17 cellular contexts compared by ENCODE assay signal in the genomic region with DNA sequence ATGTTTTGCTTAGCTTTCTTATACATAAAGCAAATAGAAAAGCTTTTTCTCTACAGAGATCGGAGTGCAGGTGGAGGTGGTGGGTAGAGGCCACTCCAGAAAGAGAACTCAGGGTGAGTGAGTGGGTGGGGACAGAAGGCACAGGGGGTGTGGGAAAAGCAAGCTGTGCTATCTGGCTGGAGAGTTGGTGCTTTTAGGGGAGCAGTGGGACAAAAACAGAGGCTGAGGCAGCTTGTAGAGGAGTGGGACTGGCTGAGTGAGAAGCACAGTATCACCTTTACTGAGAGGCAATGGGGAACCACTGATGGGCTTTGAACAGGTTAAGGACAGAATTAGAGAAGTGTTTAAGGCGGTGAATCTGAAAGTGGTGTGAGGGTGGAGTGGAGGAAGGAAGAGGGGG.
A peak's percentile ranks its signal among the peaks of the same experiment; 100 is the strongest.
DNase-seq lines count a peak whose midpoint lies in the region; ATAC-seq and TF ChIP-seq lines count a peak whose summit lies in the region.
"Had no signal": no experiment of that assay in that cellular context is flagged by ENCODE, and none has a peak within 500 bp of the region (broad histone marks: within the 10 kb centered on the region; RNA-seq: fewer than 3 reads in every experiment).

No MANE protein-coding gene starts in this region.

- peaks cover 0 to 15% (median 0%) of the 10 kb centered on the region in 11 experiments; a peak in 5 of 22 replicates for H3K27me3 ChIP-seq in BLaER1 treated with 17β-estradiol and CSF1 and Interleukin-3, amounts not matched to agents 10 nM and 100 nM
- H3K27me3 ChIP-seq in esophagus muscularis mucosa (peaks cover 0 to 5% (median 0%) of the 10 kb centered on the region in 4 donors), Caco-2 (replicated peaks; ENCODE audit: control insufficient read depth, insufficient read depth, low read length) (no peaks in the 10 kb centered on the region), tibial artery (no peaks in the 10 kb centered on the region)

- TF ChIP-seq POLR2A in esophagus muscularis mucosa (IDR thresholded peaks at IDR 0.05; ENCODE audit: low read depth), result no peak

- H4K20me1 ChIP-seq in BLaER1 treated with 17β-estradiol and CSF1 and Interleukin-3, amounts not matched to agents 10 nM and 100 nM, result no peaks in the 10 kb centered on the region

- intact Hi-C loops in esophagus muscularis mucosa (cut with DNase I), result no loop called here
- intact Hi-C loops in Caco-2 (cut with micrococcal nuclease; ENCODE audit: unreplicated experiment), result no loop called here
- intact Hi-C loops in tibial artery (cut with DNase I; ENCODE audit: low total_unique reads), result no loop called here

- POLR2A ChIA-PET in Caco-2 (lab: Charles Lee), result no interaction called here

- no peaks in the 10 kb centered on the region for H3K9me3 Mint-ChIP-seq in activated T-helper 17 cell treated with anti-CD3 and anti-CD28 coated beads, Interleukin-2, amount 50 U/mL, for 72 hours
- no peaks in the 10 kb centered on the region for H3K9me3 Mint-ChIP-seq in Caco-2 (ENCODE audit: unreplicated experiment)
- H3K9me3 Mint-ChIP-seq: GM23338, H9, HFFc6 had no signal

- peaks cover 0 to 4% (median 0%) of the 10 kb centered on the region in 11 experiments; a peak in 1 of 22 replicates for H3K9me3 ChIP-seq in BLaER1 treated with 17β-estradiol and CSF1 and Interleukin-3, amounts not matched to agents 10 nM and 100 nM (replicated peaks in 1 of 11)
- H3K9me3 ChIP-seq in esophagus muscularis mucosa, result no peaks in the 10 kb centered on the region
- H3K9me3 ChIP-seq in Caco-2, result no peaks in the 10 kb centered on the region
- no peaks in the 10 kb centered on the region for H3K9me3 ChIP-seq in tibial artery

- H3K4me1 Mint-ChIP-seq in activated T-helper 17 cell treated with anti-CD3 and anti-CD28 coated beads, Interleukin-2, amount 50 U/mL, for 72 hours, result peaks cover 7% of the 10 kb centered on the region
- peaks cover 6% of the 10 kb centered on the region for H3K4me1 Mint-ChIP-seq in Caco-2 (ENCODE audit: low read depth, unreplicated experiment)

- peaks cover 31 to 99% (median 80%) of the 10 kb centered on the region in 10 experiments for H3K4me1 ChIP-seq in BLaER1 treated with 17β-estradiol and CSF1 and Interleukin-3, amounts not matched to agents 10 nM and 100 nM
- peaks cover 0 to 2% (median 0%) of the 10 kb centered on the region in 4 donors for H3K4me1 ChIP-seq in esophagus muscularis mucosa
- H3K4me1 ChIP-seq in Caco-2, result no peaks in the 10 kb centered on the region
- H3K4me1 ChIP-seq in tibial artery, result no peaks in the 10 kb centered on the region

- no peaks in the 10 kb centered on the region for H3K36me3 Mint-ChIP-seq in activated T-helper 17 cell treated with anti-CD3 and anti-CD28 coated beads, Interleukin-2, amount 50 U/mL, for 72 hours (ENCODE audit: low read depth)
- H3K36me3 Mint-ChIP-seq in Caco-2 (ENCODE audit: insufficient read depth, unreplicated experiment), result no peaks in the 10 kb centered on the region
- H3K36me3 Mint-ChIP-seq: CD4-positive, alpha-beta memory T cell had no signal

- H3K9ac ChIP-seq in BLaER1 treated with 17β-estradiol and CSF1 and Interleukin-3, amounts not matched to agents 10 nM and 100 nM, result no peak overlapping the region

- peak overlapping the region; percentile 40 to 93 (median 69); a peak in 21 of 22 replicates for H3K4me2 ChIP-seq in BLaER1 treated with 17β-estradiol and CSF1 and Interleukin-3, amounts not matched to agents 10 nM and 100 nM
- H3K4me2 ChIP-seq: GM23338 had no signal

- no peak overlapping the region for H3K4me3 ChIP-seq in BLaER1 treated with 17β-estradiol and CSF1 and Interleukin-3, amounts not matched to agents 10 nM and 100 nM
- H3K4me3 ChIP-seq in esophagus muscularis mucosa (no peak overlapping the region), Caco-2 (ENCODE audit: low read depth, low read length) (no peak overlapping the region), tibial artery (no peak overlapping the region)
- H3K4me3 ChIP-seq: GM12878, GM23338 had no signal

- peak overlapping the region in 2 of 11 experiments; percentile 28 to 44; a peak in 3 of 22 replicates for H3K27ac ChIP-seq in BLaER1 treated with 17β-estradiol and CSF1 and Interleukin-3, amounts not matched to agents 10 nM and 100 nM
- no peak overlapping the region for H3K27ac ChIP-seq in esophagus muscularis mucosa (replicated peaks in 1 of 4)
- no peak overlapping the region for H3K27ac ChIP-seq in tibial artery

- 92% methylated on average over 2 of the region's 2 CpGs for WGBS in esophagus muscularis mucosa

- BruUV-seq in Caco-2 (replicated peaks; lab: Mats Ljungman, UMichigan), result no TSS peak

- peak; percentile 70 for DNase-seq in esophagus muscularis mucosa (ENCODE audit: extremely low spot score)
- DNase-seq in C1 segment of cervical spinal cord (lab: John Stamatoyannopoulos, UW), result no peak
- DNase-seq in Caco-2, result no peak
- no peak for DNase-seq in tibial artery
- DNase-seq: CD4-positive, alpha-beta memory T cell; COR-L47; DMS 273 treated with DMSO at 0.1 percent for 48 hours; DMS79; EL; GDM1; H9; HFFc6 had no signal

- H3K4me3 Mint-ChIP-seq in activated T-helper 17 cell treated with anti-CD3 and anti-CD28 coated beads, Interleukin-2, amount 50 U/mL, for 72 hours, result no peak overlapping the region
- no peak overlapping the region for H3K4me3 Mint-ChIP-seq in Caco-2 (ENCODE audit: unreplicated experiment)
- H3K4me3 Mint-ChIP-seq: GM23338, H9, HFFc6 had no signal

- H3K27ac Mint-ChIP-seq in activated T-helper 17 cell treated with anti-CD3 and anti-CD28 coated beads, Interleukin-2, amount 50 U/mL, for 72 hours, result peak overlapping the region; percentile 37
- no peak overlapping the region for H3K27ac Mint-ChIP-seq in Caco-2 (ENCODE audit: unreplicated experiment)
- H3K27ac Mint-ChIP-seq: GM23338, HFFc6 had no signal

- H3K27me3 Mint-ChIP-seq in activated T-helper 17 cell treated with anti-CD3 and anti-CD28 coated beads, Interleukin-2, amount 50 U/mL, for 72 hours, result peaks cover 35% of the 10 kb centered on the region
- peaks cover 6% of the 10 kb centered on the region for H3K27me3 Mint-ChIP-seq in Caco-2 (ENCODE audit: insufficient read depth, unreplicated experiment)

- no peaks in the 10 kb centered on the region for H3K36me3 ChIP-seq in BLaER1 treated with 17β-estradiol and CSF1 and Interleukin-3, amounts not matched to agents 10 nM and 100 nM
- H3K36me3 ChIP-seq in esophagus muscularis mucosa (no peaks in the 10 kb centered on the region), Caco-2 (ENCODE audit: control insufficient read depth, insufficient read depth, low read length) (no peaks in the 10 kb centered on the region), tibial artery (no peaks in the 10 kb centered on the region)

- CTCF ChIA-PET in Caco-2 (lab: Charles Lee), result no interaction called here

- no peak for TF ChIP-seq EP300 in esophagus muscularis mucosa (IDR thresholded peaks at IDR 0.05)

- TF ChIP-seq CTCF in esophagus muscularis mucosa (IDR thresholded peaks at IDR 0.05), result no peak
- TF ChIP-seq CTCF in Caco-2 (IDR thresholded peaks at IDR 0.05; ENCODE audit: insufficient read depth in 1 of 2, low read depth in 1 of 2, low read length in 1 of 2, severe bottlenecking in 1 of 2, unreplicated experiment in 1 of 2), result no peak
- TF ChIP-seq CTCF in tibial artery (IDR thresholded peaks at IDR 0.05), result no peak

- ATAC-seq in activated T-helper 17 cell treated with anti-CD3 and anti-CD28 coated beads, Interleukin-2, amount 50 U/mL, for 72 hours (replicated peaks), result no peak
- ATAC-seq: GM12878, GM23338, HCT116 had no signal
